In the genomic region with DNA sequence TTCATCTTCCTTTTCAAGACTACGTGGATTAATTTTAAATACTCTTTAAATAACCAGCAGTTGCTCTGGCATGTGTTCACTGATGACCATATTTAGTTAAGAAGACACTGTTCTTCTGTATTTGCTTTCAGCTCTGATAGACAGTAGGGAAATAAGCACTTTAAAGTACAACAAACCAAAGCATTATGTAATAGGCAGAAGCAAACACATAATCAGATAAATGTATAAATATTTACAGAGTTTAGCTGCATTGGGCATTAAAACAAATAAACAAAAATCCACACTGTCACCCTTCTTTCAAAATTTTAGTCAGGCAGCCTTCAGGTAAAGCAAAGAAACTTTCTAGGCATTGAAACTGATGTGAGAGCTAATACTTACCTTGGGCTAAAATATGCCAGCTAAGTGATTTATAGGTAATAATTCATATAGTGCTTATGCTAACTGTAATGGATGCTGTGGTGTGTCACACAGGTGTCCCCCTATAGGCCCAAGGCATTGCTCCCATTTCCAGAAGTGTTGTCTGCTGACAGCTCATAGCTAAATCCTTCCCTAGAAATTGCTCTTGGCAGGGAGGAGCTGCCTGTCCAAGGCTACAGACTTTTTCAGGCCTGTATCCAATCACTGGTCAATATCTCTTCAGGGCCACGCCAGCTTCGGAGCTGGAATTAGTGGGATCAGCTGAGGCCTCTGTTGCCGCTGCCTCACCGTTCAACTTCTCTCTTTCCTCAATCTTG, we compare ENCODE assay signal across 12 cellular contexts.
"Had no signal": no experiment of that assay in that cellular context is flagged by ENCODE, and none has a peak within 500 bp of the region (broad histone marks: within the 10 kb centered on the region; RNA-seq: fewer than 3 reads in every experiment).

No MANE protein-coding gene starts in this region.

- H3K9me3 ChIP-seq: gastrocnemius medialis, heart right ventricle, lower lobe of right lung, stomach had no signal

- ATAC-seq: gastrocnemius medialis; heart right ventricle; lower lobe of right lung; naive thymus-derived CD8-positive, alpha-beta T cell; T-helper 17 cell had no signal

- H3K27me3 ChIP-seq: gastrocnemius medialis, heart right ventricle, stomach had no signal

- DNase-seq: activated CD4-positive, alpha-beta T cell treated with anti-CD3 and anti-CD28 coated beads, Interleukin-2, amount 50 U/mL, for 1 hour; amniotic stem cell; effector memory CD4-positive, alpha-beta T cell; gastrocnemius medialis; heart right ventricle; kidney; lower lobe of right lung; naive thymus-derived CD8-positive, alpha-beta T cell; occipital lobe; stimulated activated CD4-positive, alpha-beta T cell treated with anti-CD3 and anti-CD28 coated beads, Interleukin-4, amount 100 ng/mL, for 4 hours; stomach; T-helper 17 cell had no signal

- H3K36me3 ChIP-seq: gastrocnemius medialis, heart right ventricle, lower lobe of right lung, stomach had no signal

- H3K4me1 ChIP-seq: gastrocnemius medialis, lower lobe of right lung had no signal

- H3K4me3 ChIP-seq: gastrocnemius medialis, heart right ventricle, lower lobe of right lung, stomach had no signal

- H3K27ac ChIP-seq: gastrocnemius medialis, heart right ventricle, lower lobe of right lung, stomach had no signal
